In genomic region chr15:29109762-29110161, GRCh38 we compare ENCODE assay signal across 28 cellular contexts.
"Had no signal": no experiment of that assay in that cellular context is flagged by ENCODE, and none has a peak within 500 bp of the region (broad histone marks: within the 10 kb centered on the region; RNA-seq: fewer than 3 reads in every experiment).

No MANE protein-coding gene starts in this region.

- H3K4me3 Mint-ChIP-seq: stimulated activated effector memory CD8-positive, alpha-beta T cell treated with anti-CD3 and anti-CD28 coated beads, Interleukin-12 subunit alpha, Interleukin-12 subunit beta, amount 100 ng/mL, for 72 hours; stimulated activated memory B cell treated with anti-CD40 and anti-IgM and Interleukin-4, amounts not matched to agents 10 μg/mL and 1 μg/mL and 100 μg/mL, for 72 hours; stimulated activated naive B cell treated with anti-CD40 and anti-IgM and Interleukin-4, amounts not matched to agents 10 μg/mL and 1 μg/mL and 100 μg/mL, for 72 hours; stimulated activated naive CD8-positive, alpha-beta T cell treated with anti-CD3 and anti-CD28 coated beads, Interleukin-15, amount 100 ng/mL, for 72 hours; stimulated activated naive CD8-positive, alpha-beta T cell treated with anti-CD3 and anti-CD28 coated beads, Interleukin-15, Interleukin-2, amounts not matched to agents 100 ng/mL and 50 ng/mL, for 24 hours; type B pancreatic cell had no signal

- H3K27me3 Mint-ChIP-seq: stimulated activated naive CD8-positive, alpha-beta T cell treated with anti-CD3 and anti-CD28 coated beads, Interleukin-15, amount 100 ng/mL, for 72 hours; stimulated activated naive CD8-positive, alpha-beta T cell treated with anti-CD3 and anti-CD28 coated beads, Interleukin-15, Interleukin-2, amounts not matched to agents 100 ng/mL and 50 ng/mL, for 24 hours had no signal

- H3K36me3 Mint-ChIP-seq: stimulated activated memory B cell treated with anti-CD40 and anti-IgM and Interleukin-4, amounts not matched to agents 10 μg/mL and 1 μg/mL and 100 μg/mL, for 72 hours; stimulated activated naive B cell treated with anti-CD40 and anti-IgM and Interleukin-4, amounts not matched to agents 10 μg/mL and 1 μg/mL and 100 μg/mL, for 72 hours; type B pancreatic cell had no signal

- H3K9me3 ChIP-seq: stomach, suprapubic skin, testis, thoracic aorta, thyroid gland, tibial artery, tibial nerve, transverse colon, upper lobe of left lung, upper lobe of right lung, uterus, vagina had no signal

- H3K27ac Mint-ChIP-seq: stimulated activated effector memory CD8-positive, alpha-beta T cell treated with anti-CD3 and anti-CD28 coated beads, Interleukin-12 subunit alpha, Interleukin-12 subunit beta, amount 100 ng/mL, for 72 hours; stimulated activated memory B cell treated with anti-CD40 and anti-IgM and Interleukin-4, amounts not matched to agents 10 μg/mL and 1 μg/mL and 100 μg/mL, for 72 hours; stimulated activated naive B cell treated with anti-CD40 and anti-IgM and Interleukin-4, amounts not matched to agents 10 μg/mL and 1 μg/mL and 100 μg/mL, for 72 hours; stimulated activated naive CD8-positive, alpha-beta T cell treated with anti-CD3 and anti-CD28 coated beads, Interleukin-15, Interleukin-2, amounts not matched to agents 100 ng/mL and 50 ng/mL, for 24 hours; type B pancreatic cell had no signal

- H3K4me3 ChIP-seq: stomach, suprapubic skin, testis, thoracic aorta, thyroid gland, tibial artery, tibial nerve, transverse colon, upper lobe of left lung, upper lobe of right lung, uterus, vagina had no signal

- H3K36me3 ChIP-seq: stomach, suprapubic skin, thoracic aorta, thyroid gland, tibial artery, tibial nerve, transverse colon, upper lobe of left lung, upper lobe of right lung, uterus, vagina had no signal

- H3K27me3 ChIP-seq: testis, thyroid gland, transverse colon, upper lobe of left lung, uterus, vagina had no signal

- H3K9me3 Mint-ChIP-seq: stimulated activated effector memory CD8-positive, alpha-beta T cell treated with anti-CD3 and anti-CD28 coated beads, Interleukin-12 subunit alpha, Interleukin-12 subunit beta, amount 100 ng/mL, for 72 hours; stimulated activated naive B cell treated with anti-CD40 and anti-IgM and Interleukin-4, amounts not matched to agents 10 μg/mL and 1 μg/mL and 100 μg/mL, for 72 hours; stimulated activated naive CD8-positive, alpha-beta T cell treated with anti-CD3 and anti-CD28 coated beads, Interleukin-15, amount 100 ng/mL, for 72 hours; stimulated activated naive CD8-positive, alpha-beta T cell treated with anti-CD3 and anti-CD28 coated beads, Interleukin-15, Interleukin-2, amounts not matched to agents 100 ng/mL and 50 ng/mL, for 24 hours; type B pancreatic cell had no signal

- H3K4me1 ChIP-seq: thyroid gland, upper lobe of right lung, uterus had no signal

- ATAC-seq: stimulated activated effector memory CD8-positive, alpha-beta T cell treated with anti-CD3 and anti-CD28 coated beads, Interleukin-12 subunit alpha, Interleukin-12 subunit beta, amount 100 ng/mL, for 72 hours; stimulated activated memory B cell treated with anti-CD40 and anti-IgM and Interleukin-4, amounts not matched to agents 10 μg/mL and 1 μg/mL and 100 μg/mL, for 72 hours; stimulated activated naive B cell treated with anti-CD40 and anti-IgM and Interleukin-4, amounts not matched to agents 10 μg/mL and 1 μg/mL and 100 μg/mL, for 72 hours; stimulated activated naive CD8-positive, alpha-beta T cell treated with anti-CD3 and anti-CD28 coated beads, Interleukin-15, amount 100 ng/mL, for 72 hours; stimulated activated naive CD8-positive, alpha-beta T cell treated with anti-CD3 and anti-CD28 coated beads, Interleukin-15, Interleukin-2, amounts not matched to agents 100 U/mL and 50 U/mL, for 24 hours; upper lobe of right lung had no signal

- DNase-seq: stimulated activated CD4-positive, alpha-beta T cell treated with anti-CD3 and anti-CD28 coated beads, Interleukin-2, amount 100 ng/mL, for 48 hours; stimulated activated CD4-positive, alpha-beta T cell treated with anti-CD3 and anti-CD28 coated beads, Interleukin-4, amount 100 ng/mL, for 1 hour; stimulated activated CD4-positive, alpha-beta T cell treated with anti-CD3 and anti-CD28 coated beads, Interleukin-4, amount 100 ng/mL, for 24 hours; stimulated activated CD4-positive, alpha-beta T cell treated with anti-CD3 and anti-CD28 coated beads, Interleukin-4, amount 100 ng/mL, for 4 hours; stimulated activated CD8-positive, alpha-beta memory T cell treated with anti-CD3 and anti-CD28 coated beads, Interleukin-4, amount 100 ng/mL, for 48 hours; stimulated activated naive B cell treated with anti-CD40 and anti-IgM and Interleukin-4, amounts not matched to agents 10 μg/mL and 1 μg/mL and 100 μg/mL, for 72 hours; stimulated activated naive CD4-positive, alpha-beta T cell; stimulated activated naive CD4-positive, alpha-beta T cell treated with Interleukin-2 at 50 U/mL for 16 hours; stimulated activated naive CD8-positive, alpha-beta T cell treated with anti-CD3 and anti-CD28 coated beads, Interleukin-15, amount 100 ng/mL, for 72 hours; stimulated activated naive CD8-positive, alpha-beta T cell treated with anti-CD3 and anti-CD28 coated beads, Interleukin-15, Interleukin-2, amounts not matched to agents 100 U/mL and 50 U/mL, for 24 hours; stomach; substantia nigra; testis; thyroid gland; tibial artery; transverse colon; trophoblast cell; upper lobe of right lung; uterus had no signal

- H3K27ac ChIP-seq: stomach, suprapubic skin, testis, thoracic aorta, thyroid gland, tibial artery, tibial nerve, transverse colon, upper lobe of left lung, upper lobe of right lung, uterus, vagina had no signal
